ENCODE assay signal across 25 cellular contexts in the genomic region with DNA sequence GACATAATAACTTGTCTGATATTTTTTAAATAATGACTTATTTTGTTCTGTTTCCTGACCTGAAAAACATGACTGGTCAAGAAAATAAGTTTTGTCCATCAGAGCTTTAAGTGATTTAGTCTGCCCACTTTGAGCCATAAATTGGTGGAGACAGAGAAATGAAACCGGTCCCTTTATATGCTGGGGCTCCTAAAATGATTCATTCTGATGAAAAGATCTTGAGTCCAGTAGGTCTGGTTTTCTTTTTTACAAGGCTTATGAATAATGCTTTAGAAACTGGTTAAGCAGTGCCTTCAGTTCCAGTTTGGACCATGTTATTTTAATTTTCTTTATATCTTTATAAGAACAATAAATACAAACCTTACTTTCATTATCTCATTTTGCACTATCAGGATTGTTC.
"Had no signal": no experiment of that assay in that cellular context is flagged by ENCODE, and none has a peak within 500 bp of the region (broad histone marks: within the 10 kb centered on the region; RNA-seq: fewer than 3 reads in every experiment).

No MANE protein-coding gene starts in this region.

- H3K9me3 ChIP-seq: gastrocnemius medialis, spleen, testis, tibial artery had no signal

- H3K4me3 Mint-ChIP-seq: endodermal cell; naive thymus-derived CD4-positive, alpha-beta T cell; nephron; neural progenitor cell; stimulated activated memory B cell treated with anti-CD40 and anti-IgM and Interleukin-4, amounts not matched to agents 10 μg/mL and 1 μg/mL and 100 μg/mL, for 72 hours; type B pancreatic cell had no signal

- H3K27me3 Mint-ChIP-seq: progenitor cell of endocrine pancreas; stimulated activated memory B cell treated with anti-CD40 and anti-IgM and Interleukin-4, amounts not matched to agents 10 μg/mL and 1 μg/mL and 100 μg/mL, for 72 hours; type B pancreatic cell had no signal

- H3K4me3 ChIP-seq: gastrocnemius medialis, hepatocyte, neural progenitor cell, spleen, testis, tibial artery had no signal

- H3K27ac ChIP-seq: dorsolateral prefrontal cortex, epithelial cell of prostate, gastrocnemius medialis, neural progenitor cell, parathyroid adenoma, spleen, testis, tibial artery had no signal

- DNase-seq: dorsolateral prefrontal cortex; effector CD4-positive, alpha-beta T cell; endodermal cell; foreskin fibroblast; gastrocnemius medialis; head of caudate nucleus; kidney; mesenchymal stem cell; midbrain; naive thymus-derived CD4-positive, alpha-beta T cell; spleen; stimulated activated CD4-positive, alpha-beta T cell treated with anti-CD3 and anti-CD28 coated beads, Interleukin-4, amount 100 ng/mL, for 4 hours; stimulated activated naive CD8-positive, alpha-beta T cell treated with anti-CD3 and anti-CD28 coated beads, Interleukin-15, Interleukin-2, amounts not matched to agents 100 U/mL and 50 U/mL, for 24 hours; testis; tibial artery had no signal

- H3K27me3 ChIP-seq: dorsolateral prefrontal cortex, gastrocnemius medialis, hepatocyte, neural progenitor cell, spleen, testis, tibial artery had no signal

- H3K4me1 Mint-ChIP-seq: endodermal cell; naive thymus-derived CD4-positive, alpha-beta T cell; neural progenitor cell had no signal

- H3K36me3 ChIP-seq: gastrocnemius medialis, neural progenitor cell, spleen, tibial artery had no signal

- H3K36me3 Mint-ChIP-seq: naive thymus-derived CD4-positive, alpha-beta T cell; neural progenitor cell; stimulated activated memory B cell treated with anti-CD40 and anti-IgM and Interleukin-4, amounts not matched to agents 10 μg/mL and 1 μg/mL and 100 μg/mL, for 72 hours; type B pancreatic cell had no signal

- H3K4me1 ChIP-seq: gastrocnemius medialis, neural progenitor cell, parathyroid adenoma, spleen, testis had no signal

- ATAC-seq: esophagus mucosa; gastrocnemius medialis; left lobe of liver; naive thymus-derived CD4-positive, alpha-beta T cell; stimulated activated memory B cell treated with anti-CD40 and anti-IgM and Interleukin-4, amounts not matched to agents 10 μg/mL and 1 μg/mL and 100 μg/mL, for 72 hours; stimulated activated naive CD8-positive, alpha-beta T cell treated with anti-CD3 and anti-CD28 coated beads, Interleukin-15, Interleukin-2, amounts not matched to agents 100 U/mL and 50 U/mL, for 24 hours had no signal

- H3K27ac Mint-ChIP-seq: endodermal cell; naive thymus-derived CD4-positive, alpha-beta T cell; neural progenitor cell; progenitor cell of endocrine pancreas; stimulated activated memory B cell treated with anti-CD40 and anti-IgM and Interleukin-4, amounts not matched to agents 10 μg/mL and 1 μg/mL and 100 μg/mL, for 72 hours; type B pancreatic cell had no signal
